1 cellular context compared by ENCODE assay signal in the genomic region with DNA sequence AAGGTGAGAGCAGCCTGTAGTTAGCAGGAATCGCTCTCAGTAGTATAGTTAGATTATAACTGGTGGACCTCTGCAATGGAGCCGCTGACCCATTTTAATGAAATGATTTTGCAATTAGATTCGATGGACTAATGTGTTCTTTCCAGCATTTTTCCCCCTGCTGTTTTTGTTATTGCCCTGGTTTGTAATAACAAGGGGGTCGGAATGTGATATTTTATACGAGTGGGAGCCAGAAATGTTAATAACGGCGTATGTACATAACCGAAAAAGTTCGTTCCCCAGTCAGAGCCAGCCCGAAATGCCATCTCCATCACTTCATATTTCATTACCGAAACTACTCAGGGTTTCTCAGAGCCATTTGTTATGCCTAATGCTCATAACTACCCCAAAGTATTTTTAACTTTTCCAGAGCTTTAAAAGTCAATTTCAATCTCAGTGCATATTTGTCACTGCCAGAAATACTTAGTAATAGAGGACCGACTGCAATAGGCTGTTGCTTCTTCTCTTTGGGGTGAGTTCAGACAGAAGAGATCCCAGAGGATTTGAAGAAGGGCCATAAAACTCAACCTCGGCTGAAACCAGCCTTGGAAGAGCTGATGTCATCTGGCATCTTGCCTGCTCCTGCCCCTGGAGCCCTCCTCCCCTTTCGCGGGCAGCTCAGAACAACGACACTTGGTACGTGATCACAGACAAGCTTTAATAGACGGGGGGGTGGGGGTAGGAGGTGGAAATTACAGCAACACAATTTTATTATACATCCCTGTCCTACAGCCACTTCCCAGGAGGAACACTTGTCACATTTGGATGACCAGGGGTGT.
A peak's percentile ranks its signal among the peaks of the same experiment; 100 is the strongest.
TF ChIP-seq lines count a peak whose summit lies in the region.

No MANE protein-coding gene starts in this region.

TF ChIP-seq in HEK293, 187 proteins besides CTCF, POLR2A, EP300 and RAD21 (continued from another document and continues in another):
- peak; percentile 34; the same call in 1 of the 2 replicates for TF ChIP-seq ZNF558 (tag by site-specific recombination; IDR thresholded peaks at IDR 0.05)
- no peak for TF ChIP-seq KLF16 (tag by site-specific recombination; IDR thresholded peaks at IDR 0.05)
- no peak for TF ChIP-seq ZFP69B (tag by site-specific recombination; IDR thresholded peaks at IDR 0.05)
- TF ChIP-seq ZNF660 (tag by site-specific recombination; IDR thresholded peaks at IDR 0.05), result peak; percentile 35; the same call in 1 of the 2 replicates
- peak; percentile 74; the same call in 1 of the 2 replicates for TF ChIP-seq ZNF600 (tag by site-specific recombination; IDR thresholded peaks at IDR 0.05)
- no peak for TF ChIP-seq ZNF26 (tag by site-specific recombination; IDR thresholded peaks at IDR 0.05)
- TF ChIP-seq, protein P1, sequence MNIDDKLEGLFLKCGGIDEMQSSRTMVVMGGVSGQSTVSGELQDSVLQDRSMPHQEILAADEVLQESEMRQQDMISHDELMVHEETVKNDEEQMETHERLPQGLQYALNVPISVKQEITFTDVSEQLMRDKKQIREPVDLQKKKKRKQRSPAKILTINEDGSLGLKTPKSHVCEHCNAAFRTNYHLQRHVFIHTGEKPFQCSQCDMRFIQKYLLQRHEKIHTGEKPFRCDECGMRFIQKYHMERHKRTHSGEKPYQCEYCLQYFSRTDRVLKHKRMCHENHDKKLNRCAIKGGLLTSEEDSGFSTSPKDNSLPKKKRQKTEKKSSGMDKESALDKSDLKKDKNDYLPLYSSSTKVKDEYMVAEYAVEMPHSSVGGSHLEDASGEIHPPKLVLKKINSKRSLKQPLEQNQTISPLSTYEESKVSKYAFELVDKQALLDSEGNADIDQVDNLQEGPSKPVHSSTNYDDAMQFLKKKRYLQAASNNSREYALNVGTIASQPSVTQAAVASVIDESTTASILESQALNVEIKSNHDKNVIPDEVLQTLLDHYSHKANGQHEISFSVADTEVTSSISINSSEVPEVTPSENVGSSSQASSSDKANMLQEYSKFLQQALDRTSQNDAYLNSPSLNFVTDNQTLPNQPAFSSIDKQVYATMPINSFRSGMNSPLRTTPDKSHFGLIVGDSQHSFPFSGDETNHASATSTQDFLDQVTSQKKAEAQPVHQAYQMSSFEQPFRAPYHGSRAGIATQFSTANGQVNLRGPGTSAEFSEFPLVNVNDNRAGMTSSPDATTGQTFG (tag by site-specific recombination; IDR thresholded peaks at IDR 0.05; ENCODE audit: borderline replicate concordance), result no peak
- no peak for TF ChIP-seq ZNF555 (tag by site-specific recombination; conservative IDR thresholded peaks at IDR 0.05)
- no peak for TF ChIP-seq ZNF37A (tag by site-specific recombination; IDR thresholded peaks at IDR 0.05)
- TF ChIP-seq ZXDB (tag by site-specific recombination; IDR thresholded peaks at IDR 0.05), result peak; percentile 97
- no peak for TF ChIP-seq ZNF76 (tag by site-specific recombination; IDR thresholded peaks at IDR 0.05; ENCODE audit: borderline replicate concordance, low read depth)
- peak; percentile 42 for TF ChIP-seq GLIS1 (tag by site-specific recombination; IDR thresholded peaks at IDR 0.05)
- TF ChIP-seq ZNF221 (tag by site-specific recombination; IDR thresholded peaks at IDR 0.05; ENCODE audit: borderline replicate concordance), result no peak
- no peak for TF ChIP-seq ZNF529 (tag by site-specific recombination; IDR thresholded peaks at IDR 0.05; ENCODE audit: insufficient replicate concordance)
- TF ChIP-seq, protein P2, sequence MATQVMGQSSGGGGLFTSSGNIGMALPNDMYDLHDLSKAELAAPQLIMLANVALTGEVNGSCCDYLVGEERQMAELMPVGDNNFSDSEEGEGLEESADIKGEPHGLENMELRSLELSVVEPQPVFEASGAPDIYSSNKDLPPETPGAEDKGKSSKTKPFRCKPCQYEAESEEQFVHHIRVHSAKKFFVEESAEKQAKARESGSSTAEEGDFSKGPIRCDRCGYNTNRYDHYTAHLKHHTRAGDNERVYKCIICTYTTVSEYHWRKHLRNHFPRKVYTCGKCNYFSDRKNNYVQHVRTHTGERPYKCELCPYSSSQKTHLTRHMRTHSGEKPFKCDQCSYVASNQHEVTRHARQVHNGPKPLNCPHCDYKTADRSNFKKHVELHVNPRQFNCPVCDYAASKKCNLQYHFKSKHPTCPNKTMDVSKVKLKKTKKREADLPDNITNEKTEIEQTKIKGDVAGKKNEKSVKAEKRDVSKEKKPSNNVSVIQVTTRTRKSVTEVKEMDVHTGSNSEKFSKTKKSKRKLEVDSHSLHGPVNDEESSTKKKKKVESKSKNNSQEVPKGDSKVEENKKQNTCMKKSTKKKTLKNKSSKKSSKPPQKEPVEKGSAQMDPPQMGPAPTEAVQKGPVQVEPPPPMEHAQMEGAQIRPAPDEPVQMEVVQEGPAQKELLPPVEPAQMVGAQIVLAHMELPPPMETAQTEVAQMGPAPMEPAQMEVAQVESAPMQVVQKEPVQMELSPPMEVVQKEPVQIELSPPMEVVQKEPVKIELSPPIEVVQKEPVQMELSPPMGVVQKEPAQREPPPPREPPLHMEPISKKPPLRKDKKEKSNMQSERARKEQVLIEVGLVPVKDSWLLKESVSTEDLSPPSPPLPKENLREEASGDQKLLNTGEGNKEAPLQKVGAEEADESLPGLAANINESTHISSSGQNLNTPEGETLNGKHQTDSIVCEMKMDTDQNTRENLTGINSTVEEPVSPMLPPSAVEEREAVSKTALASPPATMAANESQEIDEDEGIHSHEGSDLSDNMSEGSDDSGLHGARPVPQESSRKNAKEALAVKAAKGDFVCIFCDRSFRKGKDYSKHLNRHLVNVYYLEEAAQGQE (tag by site-specific recombination; IDR thresholded peaks at IDR 0.05), result no peak
- no peak for TF ChIP-seq ZSCAN16 (tag by site-specific recombination; IDR thresholded peaks at IDR 0.05)
- TF ChIP-seq BCL6B (tag by site-specific recombination; IDR thresholded peaks at IDR 0.05), result no peak
- no peak for TF ChIP-seq ZNF311 (tag by site-specific recombination; IDR thresholded peaks at IDR 0.05; ENCODE audit: borderline replicate concordance)
- TF ChIP-seq ZNF843 (tag by site-specific recombination; IDR thresholded peaks at IDR 0.05), result peak; percentile 77
- TF ChIP-seq ZIC2 (tag by site-specific recombination; IDR thresholded peaks at IDR 0.05), result no peak
- TF ChIP-seq OSR2 (tag by site-specific recombination; IDR thresholded peaks at IDR 0.05), result peak; percentile 50; the same call in 1 of the 2 replicates
- TF ChIP-seq ZNF362 (tag by site-specific recombination; IDR thresholded peaks at IDR 0.05), result no peak
- TF ChIP-seq, protein P3, sequence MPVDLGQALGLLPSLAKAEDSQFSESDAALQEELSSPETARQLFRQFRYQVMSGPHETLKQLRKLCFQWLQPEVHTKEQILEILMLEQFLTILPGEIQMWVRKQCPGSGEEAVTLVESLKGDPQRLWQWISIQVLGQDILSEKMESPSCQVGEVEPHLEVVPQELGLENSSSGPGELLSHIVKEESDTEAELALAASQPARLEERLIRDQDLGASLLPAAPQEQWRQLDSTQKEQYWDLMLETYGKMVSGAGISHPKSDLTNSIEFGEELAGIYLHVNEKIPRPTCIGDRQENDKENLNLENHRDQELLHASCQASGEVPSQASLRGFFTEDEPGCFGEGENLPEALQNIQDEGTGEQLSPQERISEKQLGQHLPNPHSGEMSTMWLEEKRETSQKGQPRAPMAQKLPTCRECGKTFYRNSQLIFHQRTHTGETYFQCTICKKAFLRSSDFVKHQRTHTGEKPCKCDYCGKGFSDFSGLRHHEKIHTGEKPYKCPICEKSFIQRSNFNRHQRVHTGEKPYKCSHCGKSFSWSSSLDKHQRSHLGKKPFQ (tag by site-specific recombination; IDR thresholded peaks at IDR 0.05), result no peak; the same call in none of the 2 replicates
- TF ChIP-seq ZNF549 (tag by site-specific recombination; IDR thresholded peaks at IDR 0.05), result no peak
- TF ChIP-seq ZFP37 (tag by site-specific recombination; IDR thresholded peaks at IDR 0.05), result no peak
- TF ChIP-seq MZF1 (tag by site-specific recombination; IDR thresholded peaks at IDR 0.05; ENCODE audit: borderline replicate concordance), result peak; percentile 47; the same call in 1 of the 2 replicates
- no peak for TF ChIP-seq ZNF792 (tag by site-specific recombination; IDR thresholded peaks at IDR 0.05)
- no peak for TF ChIP-seq ZNF423 (tag by site-specific recombination; IDR thresholded peaks at IDR 0.05)
- no peak for TF ChIP-seq ZNF157 (tag by site-specific recombination; IDR thresholded peaks at IDR 0.05)
- TF ChIP-seq GLIS2 (tag by site-specific recombination; IDR thresholded peaks at IDR 0.05), result no peak
- TF ChIP-seq ZNF211 (tag by site-specific recombination; IDR thresholded peaks at IDR 0.05; ENCODE audit: low read depth), result no peak
- TF ChIP-seq ZNF626 (tag by site-specific recombination; IDR thresholded peaks at IDR 0.05), result no peak
- TF ChIP-seq ZNF747 (tag by site-specific recombination; IDR thresholded peaks at IDR 0.05), result no peak
- TF ChIP-seq ZNF645 (tag by site-specific recombination; IDR thresholded peaks at IDR 0.05), result no peak
- no peak for TF ChIP-seq KLF9 (tag by site-specific recombination; IDR thresholded peaks at IDR 0.05; ENCODE audit: low read depth)
- TF ChIP-seq, protein P4, sequence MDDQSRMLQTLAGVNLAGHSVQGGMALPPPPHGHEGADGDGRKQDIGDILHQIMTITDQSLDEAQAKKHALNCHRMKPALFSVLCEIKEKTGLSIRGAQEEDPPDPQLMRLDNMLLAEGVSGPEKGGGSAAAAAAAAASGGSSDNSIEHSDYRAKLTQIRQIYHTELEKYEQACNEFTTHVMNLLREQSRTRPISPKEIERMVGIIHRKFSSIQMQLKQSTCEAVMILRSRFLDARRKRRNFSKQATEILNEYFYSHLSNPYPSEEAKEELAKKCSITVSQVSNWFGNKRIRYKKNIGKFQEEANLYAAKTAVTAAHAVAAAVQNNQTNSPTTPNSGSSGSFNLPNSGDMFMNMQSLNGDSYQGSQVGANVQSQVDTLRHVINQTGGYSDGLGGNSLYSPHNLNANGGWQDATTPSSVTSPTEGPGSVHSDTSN (CRISPR knock-in tag; IDR thresholded peaks at IDR 0.05), result no peak
- TF ChIP-seq, protein P5, sequence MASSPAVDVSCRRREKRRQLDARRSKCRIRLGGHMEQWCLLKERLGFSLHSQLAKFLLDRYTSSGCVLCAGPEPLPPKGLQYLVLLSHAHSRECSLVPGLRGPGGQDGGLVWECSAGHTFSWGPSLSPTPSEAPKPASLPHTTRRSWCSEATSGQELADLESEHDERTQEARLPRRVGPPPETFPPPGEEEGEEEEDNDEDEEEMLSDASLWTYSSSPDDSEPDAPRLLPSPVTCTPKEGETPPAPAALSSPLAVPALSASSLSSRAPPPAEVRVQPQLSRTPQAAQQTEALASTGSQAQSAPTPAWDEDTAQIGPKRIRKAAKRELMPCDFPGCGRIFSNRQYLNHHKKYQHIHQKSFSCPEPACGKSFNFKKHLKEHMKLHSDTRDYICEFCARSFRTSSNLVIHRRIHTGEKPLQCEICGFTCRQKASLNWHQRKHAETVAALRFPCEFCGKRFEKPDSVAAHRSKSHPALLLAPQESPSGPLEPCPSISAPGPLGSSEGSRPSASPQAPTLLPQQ (tag by site-specific recombination; IDR thresholded peaks at IDR 0.05), result no peak; the same call in 1 of the 2 replicates
- TF ChIP-seq ZNF174 (tag by site-specific recombination; IDR thresholded peaks at IDR 0.05), result no peak
